In genomic region chr11:28636033-28636432, GRCh38 we compare ENCODE assay signal across 19 cellular contexts.
"Had no signal": no experiment of that assay in that cellular context is flagged by ENCODE, and none has a peak within 500 bp of the region (broad histone marks: within the 10 kb centered on the region; RNA-seq: fewer than 3 reads in every experiment).

No MANE protein-coding gene starts in this region.

- H3K4me3 ChIP-seq: gastrocnemius medialis, heart right ventricle, mucosa of descending colon, ovary, right atrium auricular region, sigmoid colon, skin epidermis, testis, tibial nerve, upper lobe of right lung had no signal

- H3K36me3 ChIP-seq: gastrocnemius medialis, heart right ventricle, ovary, right atrium auricular region, sigmoid colon, tibial nerve, upper lobe of right lung had no signal

- H3K27ac ChIP-seq: gastrocnemius medialis, heart right ventricle, ovary, right atrium auricular region, sigmoid colon, skin epidermis, testis, tibial nerve, upper lobe of right lung had no signal

- H3K4me1 ChIP-seq: gastrocnemius medialis, heart right ventricle, right atrium auricular region, sigmoid colon, testis, tibial nerve, upper lobe of right lung had no signal

- ATAC-seq: esophagus mucosa; heart right ventricle; mucosa of descending colon; naive thymus-derived CD8-positive, alpha-beta T cell; stimulated activated naive B cell treated with anti-CD40 and anti-IgM and Interleukin-4, amounts not matched to agents 10 μg/mL and 1 μg/mL and 100 μg/mL, for 72 hours; stimulated activated naive CD8-positive, alpha-beta T cell treated with anti-CD3 and anti-CD28 coated beads, Interleukin-15, amount 100 ng/mL, for 72 hours; upper lobe of right lung had no signal

- DNase-seq: effector memory CD4-positive, alpha-beta T cell; gastrocnemius medialis; heart right ventricle; hypothalamus; kidney glomerular epithelial cell; mucosa of descending colon; naive thymus-derived CD8-positive, alpha-beta T cell; ovary; sigmoid colon; stimulated activated CD4-positive, alpha-beta T cell treated with anti-CD3 and anti-CD28 coated beads, Interleukin-2, amount 100 ng/mL, for 24 hours; stimulated activated CD4-positive, alpha-beta T cell treated with anti-CD3 and anti-CD28 coated beads, Interleukin-4, amount 100 ng/mL, for 4 hours; stimulated activated naive B cell treated with anti-CD40 and anti-IgM and Interleukin-4, amounts not matched to agents 10 μg/mL and 1 μg/mL and 100 μg/mL, for 72 hours; stimulated activated naive CD8-positive, alpha-beta T cell treated with anti-CD3 and anti-CD28 coated beads, Interleukin-15, amount 100 ng/mL, for 72 hours; testis; upper lobe of right lung had no signal

- H3K27me3 ChIP-seq: gastrocnemius medialis, heart right ventricle, ovary, right atrium auricular region, sigmoid colon, testis, tibial nerve, upper lobe of right lung had no signal
